Comparison of ENCODE assay signal across 22 cellular contexts in the genomic region with DNA sequence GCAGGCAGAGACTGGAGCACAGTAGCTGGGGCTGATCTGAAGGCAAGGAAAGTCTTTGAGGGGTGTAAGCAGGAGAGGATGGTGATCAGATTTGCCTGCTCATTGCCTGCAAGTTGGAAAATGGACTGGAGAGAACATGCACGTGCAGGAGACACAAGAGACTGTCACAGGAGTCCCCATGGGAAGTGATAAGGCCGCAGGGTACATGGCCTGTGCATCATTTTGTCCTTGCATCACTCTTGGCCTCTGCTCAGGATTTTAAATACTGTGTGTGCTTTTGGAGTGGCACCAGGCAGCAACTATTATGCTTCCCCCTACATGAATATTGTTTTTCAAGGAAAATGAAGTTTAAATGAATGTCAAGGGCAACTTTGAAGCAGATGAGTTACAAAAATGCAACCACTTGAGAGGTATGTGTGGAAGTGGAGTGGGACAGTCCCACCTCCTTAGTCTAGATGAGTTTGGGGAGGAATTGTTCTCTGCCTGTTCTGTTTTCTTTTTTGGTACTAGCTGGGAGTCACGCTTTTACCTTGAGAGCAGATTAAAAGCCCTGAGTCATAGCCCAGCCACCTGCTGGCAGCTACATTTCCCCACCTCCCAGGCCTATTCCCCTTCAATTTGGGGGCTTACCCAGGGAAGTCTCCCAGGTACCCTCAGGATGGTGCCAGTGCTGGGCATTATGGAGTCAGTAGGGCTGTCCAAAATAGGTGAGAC. TPM values are rescaled to one million over a fixed set of nuclear protein-coding genes. Genes with fewer than 3 reads are reported as not detected.
"Had no signal": no experiment of that assay in that cellular context is flagged by ENCODE, and none has a peak within 500 bp of the region (broad histone marks: within the 10 kb centered on the region; RNA-seq: fewer than 3 reads in every experiment).

No MANE protein-coding gene starts in this region.

- DNase-seq: cortex of kidney; dorsolateral prefrontal cortex; effector memory CD4-positive, alpha-beta T cell; kidney; left cardiac atrium; spleen; stimulated activated CD4-positive, alpha-beta T cell treated with anti-CD3 and anti-CD28 coated beads, Interleukin-15, amount 100 ng/mL, for 24 hours; stimulated activated CD4-positive, alpha-beta T cell treated with anti-CD3 and anti-CD28 coated beads, Interleukin-1b, Interleukin-23, amount 100 ng/mL, for 48 hours; stimulated activated CD4-positive, alpha-beta T cell treated with anti-CD3 and anti-CD28 coated beads, Interleukin-4, amount 100 ng/mL, for 24 hours; tibial artery; upper lobe of left lung; uterus had no signal

- H3K27me3 ChIP-seq: dorsolateral prefrontal cortex, gastrocnemius medialis, tibial artery, upper lobe of left lung, uterus had no signal

- H3K4me3 ChIP-seq: dorsolateral prefrontal cortex, gastrocnemius medialis, prostate gland, spleen, tibial artery, upper lobe of left lung, uterus had no signal

- H3K27ac ChIP-seq: dorsolateral prefrontal cortex, gastrocnemius medialis, prostate gland, spleen, tibial artery, upper lobe of left lung, uterus had no signal

- H3K9me3 ChIP-seq: gastrocnemius medialis, prostate gland, tibial artery, uterus had no signal

- ATAC-seq: natural killer cell treated with Interleukin-12 subunit alpha and Interleukin-12 subunit beta and Interleukin-15 and Interleukin-18, amount 100 ng/mL, for 72 hours; sciatic nerve; stimulated activated memory B cell treated with anti-CD40 and anti-IgM and Interleukin-4, amounts not matched to agents 10 μg/mL and 1 μg/mL and 100 μg/mL, for 72 hours had no signal

- H3K36me3 ChIP-seq: gastrocnemius medialis, prostate gland, spleen, tibial artery, upper lobe of left lung, uterus had no signal

- FAIRE-seq: endometrium, kidney had no signal

- H3K4me1 ChIP-seq: prostate gland, spleen, upper lobe of left lung, uterus had no signal

RNA-seq across cellular contexts. Expression of gene MAPK4, which starts 19.3 kb away (rescaled TPM):
- total RNA-seq: fibroblast of villous mesenchyme; lung microvascular endothelial cell; mesenteric fat pad; myocyte; natural killer cell treated with Interleukin-12 subunit alpha and Interleukin-12 subunit beta and Interleukin-15 and Interleukin-18, amount 100 ng/mL, for 72 hours had no signal
